In genomic region chr3:179723617-179724016, GRCh38 we compare ENCODE assay signal across 22 cellular contexts.
"Had no signal": no experiment of that assay in that cellular context is flagged by ENCODE, and none has a peak within 500 bp of the region (broad histone marks: within the 10 kb centered on the region; RNA-seq: fewer than 3 reads in every experiment).

No MANE protein-coding gene starts in this region.

- H3K9me2 ChIP-seq: SK-N-SH had no signal

- ATAC-seq: HepG2, Panc1, PC-3 had no signal

- DNase-seq: IMR-90, Kasumi-1, KG1, MM.1S, NCI-H1092 treated with DMSO at 0.1 percent for 48 hours, NCI-H1436, NCI-H187, NCI-H2029, NCI-H2081 treated with DMSO at 0.1 percent for 48 hours, NCI-H2171, NCI-H226, NCI-H446, NCI-H510A, NCI-H524 treated with DMSO at 0.1 percent for 48 hours, NCI-H69, NCI-H774, PC-3, SHP77, SK-N-SH had no signal

- H3K9ac ChIP-seq: SK-N-SH had no signal

- H3K4me2 ChIP-seq: SK-N-SH had no signal

- H3K9me3 ChIP-seq: SK-N-SH had no signal

- H3K27ac ChIP-seq: RWPE1 had no signal
